In the genomic region with DNA sequence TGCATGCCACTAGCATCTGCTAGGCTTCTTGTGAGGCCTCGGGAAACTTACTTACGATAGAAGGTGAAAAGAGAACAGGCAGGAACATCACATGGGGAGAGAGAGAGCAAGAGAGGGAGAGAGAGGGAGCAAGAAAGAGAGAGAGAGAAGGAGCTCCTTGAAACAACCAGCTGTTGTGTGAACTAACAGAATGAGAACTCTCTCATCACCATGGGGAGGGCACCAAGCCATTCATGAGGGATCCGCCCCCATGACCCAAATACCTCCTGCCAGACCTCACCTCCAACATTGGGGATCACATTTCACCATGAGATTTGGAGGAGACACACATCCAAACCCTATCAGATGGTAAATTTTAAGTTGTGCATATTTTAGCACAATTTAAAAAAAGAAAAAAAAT, we compare ENCODE assay signal across 35 cellular contexts.
"Had no signal": no experiment of that assay in that cellular context is flagged by ENCODE, and none has a peak within 500 bp of the region (broad histone marks: within the 10 kb centered on the region; RNA-seq: fewer than 3 reads in every experiment).

No MANE protein-coding gene starts in this region.

- H3K36me3 ChIP-seq: MG63 had no signal

- H3K4me3 ChIP-seq: MG63 had no signal

- DNase-seq: Karpas-422, Kasumi-1, MG63, MM.1S, MV-4-11, NCI-H1048, NCI-H1092, NCI-H1092 treated with DMSO at 0.1 percent for 48 hours, NCI-H1105, NCI-H1105 treated with DMSO at 0.1 percent for 48 hours, NCI-H1417, NCI-H1417 treated with DMSO at 0.1 percent for 48 hours, NCI-H1436, NCI-H1436 treated with DMSO at 0.1 percent for 48 hours, NCI-H146, NCI-H1694, NCI-H1694 treated with DMSO at 0.1 percent for 48 hours, NCI-H187, NCI-H187 treated with DMSO at 0.1 percent for 48 hours, NCI-H1930, NCI-H2029, NCI-H2029 treated with DMSO at 0.1 percent for 48 hours, NCI-H2081, NCI-H2081 treated with DMSO at 0.1 percent for 48 hours, NCI-H2107, NCI-H2171, NCI-H2171 treated with DMSO at 0.1 percent for 48 hours, NCI-H2227 treated with DMSO at 0.1 percent for 48 hours, NCI-H226, NCI-H345, NCI-H446, NCI-H446 treated with DMSO at 0.1 percent for 48 hours, NCI-H510A, NCI-H510A treated with DMSO at 0.1 percent for 48 hours, NCI-H524 had no signal

- H3K27me3 ChIP-seq: MG63 had no signal

- H3K9me3 ChIP-seq: MG63 had no signal
